In genomic region chr22:41621911-41622179, GRCh38 we compare ENCODE assay signal across 8 cellular contexts. TPM values are rescaled to one million over a fixed set of nuclear protein-coding genes. Genes with fewer than 3 reads are reported as not detected.
A peak's percentile ranks its signal among the peaks of the same experiment; 100 is the strongest.
DNase-seq lines count a peak whose midpoint lies in the region; ATAC-seq and TF ChIP-seq lines count a peak whose summit lies in the region.

No MANE protein-coding gene starts in this region.

- H3K4me3 Mint-ChIP-seq in activated T-cell treated with anti-CD3 and anti-CD28 coated beads, Interleukin-2, amount 50 U/mL, for 4 hours = peak overlapping the region; percentile 99

- H3K9me3 Mint-ChIP-seq in activated T-cell treated with anti-CD3 and anti-CD28 coated beads, Interleukin-2, amount 50 U/mL, for 4 hours = no peaks in the 10 kb centered on the region

- peaks cover 38 to 47% (median 40%) of the 10 kb centered on the region in 3 donors for H3K36me3 ChIP-seq in tibial artery

- peaks cover 28% of the 10 kb centered on the region for H3K36me3 Mint-ChIP-seq in activated T-cell treated with anti-CD3 and anti-CD28 coated beads, Interleukin-2, amount 50 U/mL, for 4 hours (ENCODE audit: insufficient read depth)

- TF ChIP-seq CTCF in astrocyte of the spinal cord (IDR thresholded peaks at IDR 0.05; ENCODE audit: low read depth, low read length) (no peak), lower leg skin (IDR thresholded peaks at IDR 0.05) (no peak), tibial artery (IDR thresholded peaks at IDR 0.05) (no peak)

- 4 to 6% methylated on average over 8 of the region's 8 CpGs for WGBS in lower leg skin, 2 donors

- in situ Hi-C loops in astrocyte of the spinal cord (cut with HindIII; ENCODE audit: low sequenced_read_pairs) = no loop called here

- peak overlapping the region; percentile 97 to 98 for H3K27ac ChIP-seq in tibial artery

- peaks cover 0 to 32% (median 23%) of the 10 kb centered on the region in 4 donors for H3K4me1 ChIP-seq in tibial artery

- ATAC-seq in activated T-cell treated with anti-CD3 and anti-CD28 coated beads, Interleukin-2, amount 50 U/mL, for 4 hours = no peak

- H3K4me3 ChIP-seq in astrocyte of the spinal cord (ENCODE audit: low read depth, low read length) (peak overlapping the region; percentile 89), lower leg skin (ENCODE audit: low read depth, poor library complexity, severe bottlenecking) (peak overlapping the region; percentile 97), tibial artery (peak overlapping the region; percentile 92 to 96)

- TF ChIP-seq POLR2A in lower leg skin (IDR thresholded peaks at IDR 0.05) = no peak

- intact Hi-C loops in lower leg skin (cut with DNase I; ENCODE audit: low total_unique reads) = no loop called here
- intact Hi-C loops in tibial artery (cut with DNase I; ENCODE audit: low total_unique reads) = loop anchor here (5.0 kb wide), 1 partner anchor 80 kb away; the partner anchor contains the start of gene POLR3H

- H3K9me3 ChIP-seq in tibial artery = no peaks in the 10 kb centered on the region

- no peak for DNase-seq in activated T-cell treated with anti-CD3 and anti-CD28 coated beads, Interleukin-2, amount 50 U/mL, for 4 hours
- no peak for DNase-seq in activated T-cell treated with anti-CD3 and anti-CD28 coated beads, Interleukin-2, amount 50 U/mL, for 1 hour
- DNase-seq in astrocyte of the spinal cord (ENCODE audit: low read depth, low spot score) = no peak
- no peak for DNase-seq in lower leg skin (ENCODE audit: low spot score in 2 of 2)
- DNase-seq in tibial artery = no peak
- DNase-seq in NCI-H82 (lab: John Stamatoyannopoulos, UW) = no peak
- DNase-seq in NCI-H2081 (lab: John Stamatoyannopoulos, UW) = no peak
- no peak for DNase-seq in ureter (ENCODE audit: low spot score)

- H3K27me3 Mint-ChIP-seq in activated T-cell treated with anti-CD3 and anti-CD28 coated beads, Interleukin-2, amount 50 U/mL, for 4 hours (ENCODE audit: low read depth) = no peaks in the 10 kb centered on the region

- peaks cover 40% of the 10 kb centered on the region for H3K4me1 Mint-ChIP-seq in activated T-cell treated with anti-CD3 and anti-CD28 coated beads, Interleukin-2, amount 50 U/mL, for 4 hours (ENCODE audit: low read depth)

- no peaks in the 10 kb centered on the region for H3K27me3 ChIP-seq in tibial artery

RNA-seq across cellular contexts. Expression of gene XRCC6, which starts 0.8 kb away (rescaled TPM):
- total RNA-seq in activated T-cell treated with anti-CD3 and anti-CD28 coated beads, Interleukin-2, amount 50 U/mL, for 4 hours = 100 to 1,000 TPM; 515 to 540 (median 521) TPM
- 100 to 1,000 TPM; 150 to 204 (median 161) TPM for total RNA-seq in lower leg skin
- total RNA-seq in ureter = 209 TPM

RNA-seq across cellular contexts. Expression of gene DESI1, which starts 1.0 kb away (rescaled TPM):
- total RNA-seq in activated T-cell treated with anti-CD3 and anti-CD28 coated beads, Interleukin-2, amount 50 U/mL, for 4 hours = 100 to 1,000 TPM; 124 to 141 (median 129) TPM
- total RNA-seq in lower leg skin (10 to 100 TPM; 16.1 to 37.8 (median 23.0) TPM), ureter (38.7 TPM)

RNA-seq across cellular contexts. Expression of gene PMM1, which starts 32.2 kb away (rescaled TPM):
- total RNA-seq in activated T-cell treated with anti-CD3 and anti-CD28 coated beads, Interleukin-2, amount 50 U/mL, for 4 hours = 10 to 100 TPM; 17.1 to 19.7 (median 18.4) TPM
- 10 to 100 TPM; 44.0 to 60.4 (median 50.1) TPM for total RNA-seq in lower leg skin
- total RNA-seq in ureter = 18.7 TPM
